23 cellular contexts compared by ENCODE assay signal in genomic region chr15:85804481-85805165, GRCh38. TPM values are rescaled to one million over a fixed set of nuclear protein-coding genes. Genes with fewer than 3 reads are reported as not detected.
DNase-seq lines count a peak whose midpoint lies in the region; FAIRE-seq and TF ChIP-seq lines count a peak whose summit lies in the region.
"Had no signal": no experiment of that assay in that cellular context is flagged by ENCODE, and none has a peak within 500 bp of the region (broad histone marks: within the 10 kb centered on the region; RNA-seq: fewer than 3 reads in every experiment).

No MANE protein-coding gene starts in this region.

- DNase-seq in DMS 273 (lab: John Stamatoyannopoulos, UW; ENCODE audit: unreplicated experiment) (peak; percentile 33), DMS 273 treated with DMSO at 0.1 percent for 48 hours (lab: John Stamatoyannopoulos, UW) (no peak), G401 (ENCODE audit: low spot score) (peak; percentile 65), NCI-H446 treated with DMSO at 0.1 percent for 48 hours (lab: John Stamatoyannopoulos, UW) (peak; percentile 56), posterior vena cava (ENCODE audit: low spot score) (peak; percentile 45), GDM1 (lab: John Stamatoyannopoulos, UW) (no peak), NCI-H2171 (lab: John Stamatoyannopoulos, UW) (no peak), kidney (no peak)
- DNase-seq: EL; KG1; NCI-H1105 treated with DMSO at 0.1 percent for 48 hours; NCI-H1694; NCI-H2029 treated with DMSO at 0.1 percent for 48 hours; NCI-H226; NCI-H524; NCI-H748 treated with DMSO at 0.1 percent for 48 hours; NK-92 treated with Interleukin-12 subunit alpha and Interleukin-12 subunit beta, amount 100 ng/mL, for 24 hours; PC-3 had no signal

- no peaks in the 10 kb centered on the region for H3K9me3 ChIP-seq in kidney (ENCODE audit: control insufficient read depth in 1 of 2, low read length in 2 of 2)
- H3K9me3 ChIP-seq: SJCRH30 had no signal

- TF ChIP-seq CTCF in kidney (IDR thresholded peaks at IDR 0.05; ENCODE audit: borderline replicate concordance, extremely low read depth, insufficient read depth): no peak

- FAIRE-seq in kidney (lab: Jason Lieb, UNC): no peak
- FAIRE-seq: D721Med, H54 had no signal

- H3K27ac ChIP-seq in kidney (ENCODE audit: low read depth in 2 of 2, low read length in 2 of 2): no peak overlapping the region
- H3K27ac ChIP-seq: 22Rv1, SJCRH30 had no signal

- intact Hi-C loops in posterior vena cava (cut with DNase I) (no loop called here), kidney (cut with DNase I) (no loop called here)

- in situ Hi-C loops in G401 (cut with HindIII; ENCODE audit: low sequenced_read_pairs): no loop called here

- no peak overlapping the region for H3K4me3 ChIP-seq in kidney (ENCODE audit: low read length in 2 of 2)
- H3K4me3 ChIP-seq: MG63, SJCRH30 had no signal

- H3K9ac ChIP-seq in kidney (ENCODE audit: low read length in 2 of 2): no peak overlapping the region

- no peaks in the 10 kb centered on the region for H3K4me1 ChIP-seq in kidney (ENCODE audit: control insufficient read depth in 1 of 2, insufficient read depth in 1 of 2, low read depth in 1 of 2, low read length in 2 of 2)

- no peaks in the 10 kb centered on the region for H3K36me3 ChIP-seq in kidney (ENCODE audit: control insufficient read depth in 1 of 2, insufficient read depth in 2 of 2, low read length in 2 of 2)
- H3K36me3 ChIP-seq: MG63, SJCRH30 had no signal

RNA-seq across cellular contexts. Expression of gene KLHL25, which starts 9.9 kb away (rescaled TPM):
- total RNA-seq in G401 (2014; rRNA removed; shearing (Covaris generic)): 11.2 and 15.6 TPM in 2 replicates
- total RNA-seq in posterior vena cava (10 to 100 TPM; 10.0 to 10.3 TPM), kidney (8.4 TPM)
- 5.3 TPM for polyA plus RNA-seq in kidney (ENCODE audit: insufficient read depth, low read depth, low replicate concordance)

Comparison
In these comparisons a context has a peak if more than half of its experiments do, and no peak if none do; other contexts are left out.
1. DNase-seq: peak in DMS 273 (single experiment), G401 (single experiment), NCI-H446 treated with DMSO at 0.1 percent for 48 hours (single experiment) and posterior vena cava (single experiment); none in DMS 273 treated with DMSO at 0.1 percent for 48 hours (single experiment), GDM1 (single experiment), NCI-H2171 (single experiment) and kidney (single experiment).